ENCODE assay signal across 8 cellular contexts in the genomic region with DNA sequence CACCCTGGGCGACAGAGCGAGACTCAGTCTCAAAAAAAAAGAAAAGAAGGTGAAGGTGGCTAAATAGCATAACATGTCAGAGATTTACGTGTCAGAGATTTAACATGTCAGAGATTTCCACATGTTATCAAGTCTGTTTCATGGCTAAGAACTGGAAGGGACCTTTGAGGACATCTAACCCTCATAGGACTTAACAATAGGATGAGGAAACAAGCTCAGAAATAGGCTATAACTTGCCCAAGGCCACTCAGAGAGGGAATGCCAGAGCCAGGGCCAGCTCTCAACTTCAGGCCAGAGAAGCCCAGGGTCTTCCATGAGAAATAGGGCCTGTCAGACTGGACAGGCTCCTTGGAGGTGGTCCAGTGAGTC. TPM values are rescaled to one million over a fixed set of nuclear protein-coding genes. Genes with fewer than 3 reads are reported as not detected.
DNase-seq lines count a peak whose midpoint lies in the region; ATAC-seq and TF ChIP-seq lines count a peak whose summit lies in the region.

No MANE protein-coding gene starts in this region.

- H3K4me2 ChIP-seq in MM.1S (ENCODE audit: low read depth, low read length) = peak overlapping the region; percentile 83
- peak overlapping the region; percentile 73 for H3K4me2 ChIP-seq in neural progenitor cell

- no peaks in the 10 kb centered on the region for H3K9me2 ChIP-seq in MM.1S (replicated peaks; ENCODE audit: insufficient read depth, low read length)

- H3K9me3 ChIP-seq in MM.1S (replicated peaks; ENCODE audit: insufficient read depth, low read length) (no peaks in the 10 kb centered on the region), endodermal cell (ENCODE audit: control insufficient read depth, low read length) (no peaks in the 10 kb centered on the region), neural progenitor cell (ENCODE audit: low read depth) (no peaks in the 10 kb centered on the region)

- H3K4me3 ChIP-seq in MM.1S (ENCODE audit: low read length) (peak overlapping the region; percentile 77), endodermal cell (ENCODE audit: low read length) (peak overlapping the region; percentile 39), neural progenitor cell (peak overlapping the region; percentile 29)

- H3K36me3 ChIP-seq in MM.1S (replicated peaks; ENCODE audit: insufficient read depth, low read length) (no peaks in the 10 kb centered on the region), endodermal cell (ENCODE audit: control insufficient read depth, insufficient read depth, low read length) (no peaks in the 10 kb centered on the region), neural progenitor cell (no peaks in the 10 kb centered on the region)

- H3K27ac Mint-ChIP-seq in endodermal cell (peak overlapping the region; percentile 83), neural progenitor cell (no peak overlapping the region)

- H3K27me3 Mint-ChIP-seq in endodermal cell (ENCODE audit: insufficient read depth) = peaks cover 28% of the 10 kb centered on the region
- peaks cover 8% of the 10 kb centered on the region for H3K27me3 Mint-ChIP-seq in neural progenitor cell (ENCODE audit: insufficient read depth, low read depth)

- H2AFZ ChIP-seq in MM.1S (ENCODE audit: low read length) = peak overlapping the region; percentile 88
- H2AFZ ChIP-seq in neural progenitor cell (replicated peaks) = peak overlapping the region; percentile 74

- H3K79me2 ChIP-seq in MM.1S (ENCODE audit: low read length) = no peaks in the 10 kb centered on the region
- H3K79me2 ChIP-seq in neural progenitor cell (ENCODE audit: low read depth) = no peaks in the 10 kb centered on the region

- 77 to 99% methylated on average over 3 of the region's 3 CpGs for WGBS in endodermal cell (ENCODE audit: insufficient coverage in 1 of 2, insufficient read length in 1 of 2), 2 experiments

- H3K27ac ChIP-seq in MM.1S (ENCODE audit: low read length) (no peak overlapping the region), endodermal cell (ENCODE audit: low read depth, low read length) (no peak overlapping the region), neural progenitor cell (no peak overlapping the region)

- TF ChIP-seq CTCF in MM.1S (IDR thresholded peaks at IDR 0.05; ENCODE audit: low read length) = no peak
- no peak for TF ChIP-seq CTCF in endodermal cell (conservative IDR thresholded peaks at IDR 0.05)
- TF ChIP-seq CTCF in neural progenitor cell (IDR thresholded peaks at IDR 0.05) = no peak

- peak; percentile 15 for ATAC-seq in GM19452 (IDR thresholded peaks at IDR 0.05; ENCODE audit: unreplicated experiment)
- no peak for ATAC-seq in HG02852 (IDR thresholded peaks at IDR 0.05; ENCODE audit: unreplicated experiment)
- no peak for ATAC-seq in GM18520 (IDR thresholded peaks at IDR 0.05; ENCODE audit: unreplicated experiment)
- no peak for ATAC-seq in HG02970 (IDR thresholded peaks at IDR 0.05; ENCODE audit: low FRiP score, unreplicated experiment)

- DNase-seq in MM.1S (no peak), endodermal cell (no peak), neural progenitor cell (ENCODE audit: low spot score) (no peak), iPS-NIHi11 (ENCODE audit: low spot score) (no peak)

- H4K20me1 ChIP-seq in MM.1S (ENCODE audit: insufficient read depth, low read length) (no peaks in the 10 kb centered on the region), neural progenitor cell (ENCODE audit: low read depth) (no peaks in the 10 kb centered on the region)

- H3K9ac ChIP-seq in MM.1S (ENCODE audit: low read length) (peak overlapping the region; percentile 34; the same call in 1 of the 2 replicates), endodermal cell (ENCODE audit: extremely low read depth, low read length, poor library complexity, severe bottlenecking) (no peak overlapping the region), neural progenitor cell (no peak overlapping the region)

- H3K4me1 Mint-ChIP-seq in endodermal cell (peaks cover 6% of the 10 kb centered on the region), neural progenitor cell (peaks cover 15% of the 10 kb centered on the region)

- H3K9me3 Mint-ChIP-seq in endodermal cell (peaks cover 2% of the 10 kb centered on the region), neural progenitor cell (no peaks in the 10 kb centered on the region)

- H3K27me3 ChIP-seq in MM.1S (replicated peaks; ENCODE audit: insufficient read depth, low read length) (no peaks in the 10 kb centered on the region; the same call in 1 of the 2 replicates), endodermal cell (ENCODE audit: control insufficient read depth, insufficient read depth, low read length, poor library complexity, severe bottlenecking) (no peaks in the 10 kb centered on the region), neural progenitor cell (peaks cover 41% of the 10 kb centered on the region)

- H3K36me3 Mint-ChIP-seq in endodermal cell (ENCODE audit: low read depth) (no peaks in the 10 kb centered on the region), neural progenitor cell (no peaks in the 10 kb centered on the region)

- H3F3A ChIP-seq in MM.1S (ENCODE audit: insufficient read depth, low read length) = no peaks in the 10 kb centered on the region
- peaks cover 6% of the 10 kb centered on the region for H3F3A ChIP-seq in neural progenitor cell (ENCODE audit: low read depth)

- peak overlapping the region; percentile 43 for H3K4me3 Mint-ChIP-seq in endodermal cell
- peak overlapping the region; percentile 78 for H3K4me3 Mint-ChIP-seq in neural progenitor cell

- peaks cover 5% of the 10 kb centered on the region; the same call in 1 of the 2 replicates for H3K4me1 ChIP-seq in MM.1S (ENCODE audit: low read length)
- H3K4me1 ChIP-seq in endodermal cell (ENCODE audit: control insufficient read depth, insufficient read depth, low read length) = no peaks in the 10 kb centered on the region
- H3K4me1 ChIP-seq in neural progenitor cell = no peaks in the 10 kb centered on the region

RNA-seq across cellular contexts. Expression of gene ZNF629, which starts 26.8 kb away (rescaled TPM):
- total RNA-seq in endodermal cell (10 to 100 TPM; 31.8 to 33.3 TPM), neural progenitor cell (ENCODE audit: low replicate concordance) (13.7 and 24.5 TPM in 2 replicates)
- polyA plus RNA-seq in endodermal cell (2013, experiment 1 of 2) = 24.3 TPM
- polyA plus RNA-seq in endodermal cell (2013, experiment 2 of 2) = 24.7 TPM

RNA-seq across cellular contexts. Expression of gene RNF40, which starts 51.7 kb away (rescaled TPM):
- total RNA-seq in endodermal cell (10 to 100 TPM; 88.4 to 95.8 TPM), neural progenitor cell (ENCODE audit: low replicate concordance) (45.6 and 77.3 TPM in 2 replicates)
- 89.1 TPM for polyA plus RNA-seq in endodermal cell (2013, experiment 1 of 2)
- 85.4 TPM for polyA plus RNA-seq in endodermal cell (2013, experiment 2 of 2)

RNA-seq across cellular contexts. Expression of gene CFAP119, which starts 51.9 kb away (rescaled TPM):
- total RNA-seq in endodermal cell (10 to 100 TPM in 1 of 2 donors, 1 to 10 TPM in 1; 6.9 to 12.6 TPM), neural progenitor cell (ENCODE audit: low replicate concordance) (0.56 and 8.0 TPM in 2 replicates)
- polyA plus RNA-seq in endodermal cell (2013, experiment 1 of 2) = 8.2 TPM
- 9.1 TPM for polyA plus RNA-seq in endodermal cell (2013, experiment 2 of 2)
